Comparison of ENCODE assay signal across 21 cellular contexts in genomic region chr3:124140751-124141150, GRCh38.
"Had no signal": no experiment of that assay in that cellular context is flagged by ENCODE, and none has a peak within 500 bp of the region (broad histone marks: within the 10 kb centered on the region; RNA-seq: fewer than 3 reads in every experiment).

No MANE protein-coding gene starts in this region.

- H3K4me1 ChIP-seq: colonic mucosa, foreskin keratinocyte, sigmoid colon had no signal

- H3K27ac Mint-ChIP-seq: endodermal cell, natural killer cell had no signal

- ATAC-seq: foreskin keratinocyte, mucosa of descending colon, natural killer cell had no signal

- H3K4me1 Mint-ChIP-seq: natural killer cell had no signal

- FAIRE-seq: endothelial cell of umbilical vein, kidney had no signal

- H3K4me3 ChIP-seq: colonic mucosa, hepatocyte, mucosa of descending colon, right atrium auricular region, sigmoid colon, skin epidermis, stomach, thoracic aorta had no signal

- H3K79me2 ChIP-seq: hepatocyte had no signal

- H3K27me3 ChIP-seq: colonic mucosa, hepatocyte, right atrium auricular region, sigmoid colon, stomach had no signal

- H3K9me3 Mint-ChIP-seq: endodermal cell, neural crest cell had no signal

- H2AFZ ChIP-seq: hepatocyte had no signal

- H3K36me3 Mint-ChIP-seq: natural killer cell had no signal

- H3K4me2 ChIP-seq: hepatocyte had no signal

- H3K27ac ChIP-seq: colonic mucosa, foreskin keratinocyte, hepatocyte, right atrium auricular region, sigmoid colon, skin epidermis, stomach had no signal

- H3K36me3 ChIP-seq: colonic mucosa, right atrium auricular region, sigmoid colon, stomach, thoracic aorta had no signal

- H3K4me3 Mint-ChIP-seq: endodermal cell, natural killer cell, neural crest cell had no signal

- DNase-seq: colonic mucosa; effector CD4-positive, alpha-beta T cell; endodermal cell; erythroblast; foreskin keratinocyte; kidney; mammary epithelial cell; mucosa of descending colon; natural killer cell; posterior cingulate gyrus; sigmoid colon; stimulated activated CD4-positive, alpha-beta T cell treated with anti-CD3 and anti-CD28 coated beads, Interleukin-12 subunit alpha, Interleukin-12 subunit beta, amount 100 ng/mL, for 4 hours; stimulated activated naive CD4-positive, alpha-beta T cell; stomach; substantia nigra had no signal

- H3K9me3 ChIP-seq: colonic mucosa, mucosa of descending colon, right atrium auricular region, sigmoid colon, stomach, thoracic aorta had no signal
